Comparison of ENCODE assay signal across 20 cellular contexts in genomic region chr2:148739454-148740105, GRCh38.
DNase-seq lines count a peak whose midpoint lies in the region; ATAC-seq, FAIRE-seq and TF ChIP-seq lines count a peak whose summit lies in the region.
"Had no signal": no experiment of that assay in that cellular context is flagged by ENCODE, and none has a peak within 500 bp of the region (broad histone marks: within the 10 kb centered on the region; RNA-seq: fewer than 3 reads in every experiment).

No MANE protein-coding gene starts in this region.

- CTCF ChIA-PET in activated CD4-positive, alpha-beta T cell treated with anti-CD3 and anti-CD28 coated beads, Interleukin-2, amount 10 ng/mL, durations not matched to agents 7 days and 5 days (lab: Charles Lee), result interaction anchor here (0.6 kb wide), 1 partner anchor 158 kb away, joined by 3 read pairs; no protein-coding TSS in a partner anchor
- CTCF ChIA-PET in activated CD4-positive, alpha-beta T cell treated with anti-CD3 and anti-CD28 coated beads for 36 hours (lab: Charles Lee), result interaction anchor here (0.6 to 1.6 kb wide), 4 partner anchors 14 to 798 kb away, joined by 3 to 5 read pairs (median 3); no protein-coding TSS in a partner anchor
- CTCF ChIA-PET in GM12878 (lab: Yijun Ruan, JAX), result interaction anchor here (0.6 to 1.2 kb wide), 4 partner anchors 21 to 1302 kb away, joined by 3 read pairs; no protein-coding TSS in a partner anchor

- no peak for TF ChIP-seq CTCF in GM12878 (IDR thresholded peaks at IDR 0.05 in 2 of 3, conservative IDR thresholded peaks at IDR 0.05 in 1 of 3; ENCODE audit: control insufficient read depth in 2 of 3, extremely low read depth in 1 of 3, insufficient read depth in 1 of 3, low read depth in 3 of 3, low read length in 3 of 3)

- H3K4me3 Mint-ChIP-seq in activated CD4-positive, alpha-beta T cell treated with anti-CD3 and anti-CD28 coated beads, Interleukin-2, amount 10 ng/mL, durations not matched to agents 7 days and 5 days, result no peak overlapping the region
- H3K4me3 Mint-ChIP-seq in activated CD4-positive, alpha-beta T cell treated with anti-CD3 and anti-CD28 coated beads for 36 hours, result no peak overlapping the region
- H3K4me3 Mint-ChIP-seq in naive thymus-derived CD8-positive, alpha-beta T cell, result peak overlapping the region in 9 of 10 donors; percentile 10 to 65 (median 38)
- H3K4me3 Mint-ChIP-seq: H9 had no signal

- no peak for FAIRE-seq in GM12878 (lab: Jason Lieb, UNC)
- FAIRE-seq: GM12891, K562 had no signal

- H3K27me3 Mint-ChIP-seq in activated CD4-positive, alpha-beta T cell treated with anti-CD3 and anti-CD28 coated beads, Interleukin-2, amount 10 ng/mL, durations not matched to agents 7 days and 5 days, result no peaks in the 10 kb centered on the region
- H3K27me3 Mint-ChIP-seq in activated CD4-positive, alpha-beta T cell treated with anti-CD3 and anti-CD28 coated beads for 36 hours, result no peaks in the 10 kb centered on the region
- no peaks in the 10 kb centered on the region for H3K27me3 Mint-ChIP-seq in naive thymus-derived CD8-positive, alpha-beta T cell
- H3K27me3 Mint-ChIP-seq: CD4-positive, CD25-positive, alpha-beta regulatory T cell had no signal

- H3K4me2 ChIP-seq in GM12878 (ENCODE audit: control insufficient read depth, insufficient read depth), result no peak overlapping the region

- no peak overlapping the region for H3K4me3 ChIP-seq in GM12878
- H3K4me3 ChIP-seq: K562 had no signal

- peak overlapping the region; percentile 16 for H3K27ac Mint-ChIP-seq in activated CD4-positive, alpha-beta T cell treated with anti-CD3 and anti-CD28 coated beads, Interleukin-2, amount 10 ng/mL, durations not matched to agents 7 days and 5 days
- no peak overlapping the region for H3K27ac Mint-ChIP-seq in activated CD4-positive, alpha-beta T cell treated with anti-CD3 and anti-CD28 coated beads for 36 hours
- peak overlapping the region in 6 of 10 donors; percentile 28 to 77 (median 51) for H3K27ac Mint-ChIP-seq in naive thymus-derived CD8-positive, alpha-beta T cell

- H3K36me3 Mint-ChIP-seq in activated CD4-positive, alpha-beta T cell treated with anti-CD3 and anti-CD28 coated beads, Interleukin-2, amount 10 ng/mL, durations not matched to agents 7 days and 5 days (ENCODE audit: low read depth), result peaks cover 8% of the 10 kb centered on the region
- H3K36me3 Mint-ChIP-seq in activated CD4-positive, alpha-beta T cell treated with anti-CD3 and anti-CD28 coated beads for 36 hours (ENCODE audit: low read depth), result peaks cover 3% of the 10 kb centered on the region
- peaks cover 0 to 14% (median 8%) of the 10 kb centered on the region in 3 donors for H3K36me3 Mint-ChIP-seq in naive thymus-derived CD8-positive, alpha-beta T cell

- RAD21 ChIA-PET in GM12878 (lab: Charles Lee; ENCODE audit: unreplicated experiment), result interaction anchor here (0.7 to 0.8 kb wide), 3 partner anchors 93 to 721 kb away, joined by 3 to 5 read pairs (median 4); no protein-coding TSS in a partner anchor

- POLR2A ChIA-PET in activated CD4-positive, alpha-beta T cell treated with anti-CD3 and anti-CD28 coated beads, Interleukin-2, amount 10 ng/mL, durations not matched to agents 7 days and 5 days (lab: Charles Lee), result no interaction called here
- POLR2A ChIA-PET in activated CD4-positive, alpha-beta T cell treated with anti-CD3 and anti-CD28 coated beads for 36 hours (lab: Charles Lee), result interaction anchor here (0.6 kb wide), 1 partner anchor 212 kb away, joined by 5 read pairs; no protein-coding TSS in a partner anchor
- POLR2A ChIA-PET in GM12878 (lab: Charles Lee), result interaction anchor here (0.7 kb wide), 1 partner anchor 8 kb away, joined by 7 read pairs; no protein-coding TSS in a partner anchor
- POLR2A ChIA-PET in naive thymus-derived CD8-positive, alpha-beta T cell (lab: Charles Lee), result interaction anchor here (0.7 to 1.2 kb wide), 3 partner anchors 15 to 93 kb away, joined by 3 to 5 read pairs (median 3); no protein-coding TSS in a partner anchor

- H3K27ac ChIP-seq in GM12878 (ENCODE audit: control insufficient read depth, insufficient read depth), result no peak overlapping the region
- H3K27ac ChIP-seq: 22Rv1 had no signal

- H3K9me3 ChIP-seq in GM12878 (replicated peaks; ENCODE audit: control insufficient read depth, insufficient read depth, low read length), result no peaks in the 10 kb centered on the region
- H3K9me3 ChIP-seq: Caco-2 had no signal

- no TSS peak for BruUV-seq in GM12878 (replicated peaks; lab: Mats Ljungman, UMichigan)

- TF ChIP-seq RAD21 in GM12878 (IDR thresholded peaks at IDR 0.05; ENCODE audit: insufficient read depth, low read depth, low read length), result no peak

- ATAC-seq in activated CD4-positive, alpha-beta T cell treated with anti-CD3 and anti-CD28 coated beads for 36 hours, result no peak
- ATAC-seq in HG02852 (IDR thresholded peaks at IDR 0.05; ENCODE audit: unreplicated experiment), result peak; percentile 59
- ATAC-seq in GM12878, result peak; percentile 31; the same call in 2 of the 3 replicates
- peak; percentile 50 to 59 for ATAC-seq in naive thymus-derived CD8-positive, alpha-beta T cell

- no peak overlapping the region for H2AFZ ChIP-seq in GM12878 (ENCODE audit: control insufficient read depth, low read depth, low read length)

- peaks cover 6% of the 10 kb centered on the region for H3K4me1 Mint-ChIP-seq in activated CD4-positive, alpha-beta T cell treated with anti-CD3 and anti-CD28 coated beads, Interleukin-2, amount 10 ng/mL, durations not matched to agents 7 days and 5 days
- peaks cover 53% of the 10 kb centered on the region for H3K4me1 Mint-ChIP-seq in activated CD4-positive, alpha-beta T cell treated with anti-CD3 and anti-CD28 coated beads for 36 hours
- peaks cover 26 to 80% (median 61%) of the 10 kb centered on the region in 4 donors for H3K4me1 Mint-ChIP-seq in naive thymus-derived CD8-positive, alpha-beta T cell

- H3K9me3 Mint-ChIP-seq in activated CD4-positive, alpha-beta T cell treated with anti-CD3 and anti-CD28 coated beads, Interleukin-2, amount 10 ng/mL, durations not matched to agents 7 days and 5 days, result no peaks in the 10 kb centered on the region
- no peaks in the 10 kb centered on the region for H3K9me3 Mint-ChIP-seq in activated CD4-positive, alpha-beta T cell treated with anti-CD3 and anti-CD28 coated beads for 36 hours (ENCODE audit: low read depth)
- H3K9me3 Mint-ChIP-seq in naive thymus-derived CD8-positive, alpha-beta T cell, result no peaks in the 10 kb centered on the region
- H3K9me3 Mint-ChIP-seq: CD4-positive, CD25-positive, alpha-beta regulatory T cell; H9 had no signal

- no peak overlapping the region for H3K9ac ChIP-seq in GM12878 (ENCODE audit: control insufficient read depth, insufficient read depth, low read length)

- H4K20me1 ChIP-seq in GM12878 (ENCODE audit: control insufficient read depth, insufficient read depth), result no peaks in the 10 kb centered on the region

- TF ChIP-seq POLR2A in GM12878 (IDR thresholded peaks at IDR 0.05; ENCODE audit: low read depth, low read length), result no peak

- H3K79me2 ChIP-seq in GM12878 (ENCODE audit: control insufficient read depth, insufficient read depth, low read length), result no peaks in the 10 kb centered on the region; the same call in 1 of the 2 replicates

- TF ChIP-seq EP300 in GM12878 (IDR thresholded peaks at IDR 0.05; ENCODE audit: borderline replicate concordance in 1 of 2, control insufficient read depth in 1 of 2, low read depth in 2 of 2, low read length in 2 of 2), result no peak

- SMC1A ChIA-PET in GM12878 (lab: Charles Lee; ENCODE audit: uncharacterized antibody, unreplicated experiment), result interaction anchor here (0.7 to 1.4 kb wide), 5 partner anchors 9 to 213 kb away, joined by 3 to 5 read pairs (median 3); no protein-coding TSS in a partner anchor

- intact Hi-C loops in activated CD4-positive, alpha-beta T cell treated with anti-CD3 and anti-CD28 coated beads for 36 hours (cut with DNase I, micrococcal nuclease), result no loop called here
- intact Hi-C loops in GM12878 (cut with micrococcal nuclease; ENCODE audit: unreplicated experiment), result no loop called here

- H3K36me3 ChIP-seq in GM12878 (ENCODE audit: control insufficient read depth in 2 of 2, insufficient read depth in 2 of 2, low read length in 1 of 2), result no peaks in the 10 kb centered on the region

- in situ Hi-C loops in GM12878 (cut with MboI), result no loop called here

- H3K4me1 ChIP-seq in GM12878 (ENCODE audit: control insufficient read depth, insufficient read depth, low read length), result no peaks in the 10 kb centered on the region
- H3K4me1 ChIP-seq: Caco-2 had no signal

- WGBS in GM12878 (ENCODE audit: insufficient coverage, insufficient replicate concordance, low lambda C conversion rate, missing lambda C conversion rate), result 0% methylated on average over 1 of the region's 2 CpGs

- no peaks in the 10 kb centered on the region for H3K27me3 ChIP-seq in GM12878 (replicated peaks in 1 of 2; ENCODE audit: control insufficient read depth in 2 of 2, insufficient read depth in 2 of 2, low read length in 1 of 2)

- no peak for DNase-seq in activated CD4-positive, alpha-beta T cell treated with anti-CD3 and anti-CD28 coated beads, Interleukin-2, amount 10 ng/mL, durations not matched to agents 7 days and 5 days
- no peak for DNase-seq in activated CD4-positive, alpha-beta T cell treated with anti-CD3 and anti-CD28 coated beads for 36 hours
- DNase-seq in GM12878 (ENCODE audit: low read depth, low spot score) (no peak), NCI-H510A (lab: John Stamatoyannopoulos, UW) (no peak), HPDE6-E6E7 (ENCODE audit: extremely low spot score) (no peak), DMS79 treated with DMSO at 0.1 percent for 48 hours (lab: John Stamatoyannopoulos, UW) (no peak)
- peak in 1 of 10 donors; percentile 10 for DNase-seq in naive thymus-derived CD8-positive, alpha-beta T cell
- DNase-seq: Caco-2; CD4-positive, CD25-positive, alpha-beta regulatory T cell; GF-D8; H9; NCI-H1105 treated with DMSO at 0.1 percent for 48 hours; NCI-H1694; NCI-H510A treated with DMSO at 0.1 percent for 48 hours; NCI-H82; Right ventricle myocardium superior had no signal

TF ChIP-seq in GM12878, 131 proteins besides CTCF, POLR2A, EP300 and RAD21 (continues in another document):
- no peak for TF ChIP-seq POLR2AphosphoS5 (IDR thresholded peaks at IDR 0.05; ENCODE audit: low read length)
- TF ChIP-seq CBX5 (IDR thresholded peaks at IDR 0.05; ENCODE audit: low read depth), result no peak

Comparison
In these comparisons a context has a peak if more than half of its experiments do, and no peak if none do; other contexts are left out.
1. H3K4me3 Mint-ChIP-seq: peak in naive thymus-derived CD8-positive, alpha-beta T cell (9 of 10); none in activated CD4-positive, alpha-beta T cell treated with anti-CD3 and anti-CD28 coated beads, Interleukin-2, amount 10 ng/mL, durations not matched to agents 7 days and 5 days (single experiment) and activated CD4-positive, alpha-beta T cell treated with anti-CD3 and anti-CD28 coated beads for 36 hours (single experiment).